Comparison of ENCODE assay signal across 14 cellular contexts in the genomic region with DNA sequence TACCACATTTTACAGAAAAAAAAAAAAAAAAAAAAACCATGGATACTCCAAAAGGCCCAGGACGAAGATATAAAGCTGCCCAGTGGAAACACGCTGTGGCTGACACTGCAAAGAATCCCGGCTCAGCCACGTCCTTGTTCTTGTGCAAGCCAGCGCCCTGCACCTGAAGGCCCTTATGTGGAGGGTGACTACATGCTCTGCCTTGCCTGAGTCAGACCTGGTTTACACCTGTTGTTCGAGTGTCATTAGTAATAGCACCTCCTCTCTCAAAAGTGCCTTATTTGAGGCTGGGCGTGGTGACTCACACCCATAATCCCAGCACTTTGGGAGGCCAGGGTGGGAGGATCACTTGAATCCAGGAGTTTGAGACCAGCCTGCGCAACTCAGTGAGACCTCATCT. TPM values are rescaled to one million over a fixed set of nuclear protein-coding genes. Genes with fewer than 3 reads are reported as not detected.
DNase-seq lines count a peak whose midpoint lies in the region; ATAC-seq, FAIRE-seq and TF ChIP-seq lines count a peak whose summit lies in the region.
"Had no signal": no experiment of that assay in that cellular context is flagged by ENCODE, and none has a peak within 500 bp of the region (broad histone marks: within the 10 kb centered on the region; RNA-seq: fewer than 3 reads in every experiment).

No MANE protein-coding gene starts in this region.

- H3K14ac ChIP-seq in neuronal stem cell (ENCODE audit: low read length): no peak overlapping the region

- H3K4me1 ChIP-seq in astrocyte (ENCODE audit: insufficient read depth, low read length) (peaks cover 22% of the 10 kb centered on the region), neuronal stem cell (ENCODE audit: control insufficient read depth in 2 of 2, insufficient read depth in 1 of 2, low read depth in 1 of 2, low read length in 2 of 2) (peaks cover 11 to 19% of the 10 kb centered on the region in 2 donors), heart right ventricle (peaks cover 0 to 76% (median 6%) of the 10 kb centered on the region in 9 donors)

- DNase-seq in T-helper 1 cell: no peak
- DNase-seq in HTR-8/SVneo (ENCODE audit: insufficient read length, low spot score): no peak
- no peak for DNase-seq in astrocyte (ENCODE audit: low read depth)
- DNase-seq in neuronal stem cell (ENCODE audit: low spot score): no peak
- DNase-seq in heart right ventricle: no peak
- no peak for DNase-seq in hepatic stellate cell (ENCODE audit: low spot score)
- DNase-seq: natural killer cell had no signal

- H3K9me3 ChIP-seq in astrocyte (ENCODE audit: insufficient read depth, low read depth, low read length): no peaks in the 10 kb centered on the region
- no peaks in the 10 kb centered on the region for H3K9me3 ChIP-seq in neuronal stem cell (replicated peaks in 1 of 2; ENCODE audit: control insufficient read depth in 2 of 2, insufficient read depth in 1 of 2, low read depth in 1 of 2, low read length in 2 of 2)
- no peaks in the 10 kb centered on the region for H3K9me3 ChIP-seq in heart right ventricle
- H3K9me3 ChIP-seq: tibial nerve had no signal

- H3K4me2 ChIP-seq in astrocyte (ENCODE audit: low read length): peak overlapping the region; percentile 58
- H3K4me2 ChIP-seq in neuronal stem cell (ENCODE audit: insufficient read depth, low read length, poor library complexity, severe bottlenecking): no peak overlapping the region

- H3K9ac ChIP-seq in astrocyte (ENCODE audit: low read length): no peak overlapping the region
- no peak overlapping the region for H3K9ac ChIP-seq in neuronal stem cell (ENCODE audit: low read depth, low read length, poor library complexity)

- H3K4me3 ChIP-seq in astrocyte (ENCODE audit: insufficient read depth, low read depth, low read length) (no peak overlapping the region), neuronal stem cell (ENCODE audit: low read length in 2 of 2) (no peak overlapping the region), heart right ventricle (peak overlapping the region in 1 of 10 donors; percentile 19)

- H3K4me3 Mint-ChIP-seq in T-helper 1 cell treated with Interleukin-12 subunit alpha and Interleukin-12 subunit beta and Interleukin-4 antibody, amounts not matched to agents 30 μg/mL and 1 μg/mL, for 36 hours: no peak overlapping the region
- no peak overlapping the region for H3K4me3 Mint-ChIP-seq in astrocyte (ENCODE audit: unreplicated experiment)

- H3K27me3 ChIP-seq in astrocyte (ENCODE audit: insufficient read depth, low read length): no peaks in the 10 kb centered on the region
- H3K27me3 ChIP-seq in neuronal stem cell (ENCODE audit: control insufficient read depth in 3 of 3, insufficient read depth in 3 of 3, low read depth in 1 of 3, low read length in 3 of 3): no peaks in the 10 kb centered on the region
- H3K27me3 ChIP-seq in heart right ventricle: no peaks in the 10 kb centered on the region
- H3K27me3 ChIP-seq: tibial nerve had no signal

- H3K27ac Mint-ChIP-seq in T-helper 1 cell treated with Interleukin-12 subunit alpha and Interleukin-12 subunit beta and Interleukin-4 antibody, amounts not matched to agents 30 μg/mL and 1 μg/mL, for 36 hours: peak overlapping the region; percentile 69
- peak overlapping the region; percentile 75 for H3K27ac Mint-ChIP-seq in astrocyte (ENCODE audit: unreplicated experiment)

- peaks cover 22% of the 10 kb centered on the region for H3K4me1 Mint-ChIP-seq in T-helper 1 cell treated with Interleukin-12 subunit alpha and Interleukin-12 subunit beta and Interleukin-4 antibody, amounts not matched to agents 30 μg/mL and 1 μg/mL, for 36 hours (ENCODE audit: low read depth)
- H3K4me1 Mint-ChIP-seq in astrocyte (ENCODE audit: low read depth, unreplicated experiment): peaks cover 38% of the 10 kb centered on the region

- H3K18ac ChIP-seq in neuronal stem cell (ENCODE audit: low read length): no peak overlapping the region

- peak overlapping the region; percentile 41 for H4K91ac ChIP-seq in neuronal stem cell (ENCODE audit: low read depth, low read length, poor library complexity)

- ATAC-seq in HG03045 (IDR thresholded peaks at IDR 0.05; ENCODE audit: unreplicated experiment): no peak
- ATAC-seq in heart right ventricle: no peak
- ATAC-seq: natural killer cell had no signal

- H2BK120ac ChIP-seq in neuronal stem cell (ENCODE audit: low read depth, low read length): no peak overlapping the region

- H4K20me1 ChIP-seq in astrocyte (ENCODE audit: insufficient read depth, low read length): no peaks in the 10 kb centered on the region

- H3K79me1 ChIP-seq in neuronal stem cell (ENCODE audit: low read depth, low read length): no peaks in the 10 kb centered on the region

- H3K9me3 Mint-ChIP-seq in T-helper 1 cell treated with Interleukin-12 subunit alpha and Interleukin-12 subunit beta and Interleukin-4 antibody, amounts not matched to agents 30 μg/mL and 1 μg/mL, for 36 hours: no peaks in the 10 kb centered on the region
- H3K9me3 Mint-ChIP-seq in astrocyte (ENCODE audit: unreplicated experiment): no peaks in the 10 kb centered on the region
- H3K9me3 Mint-ChIP-seq: natural killer cell had no signal

- H3K79me2 ChIP-seq in astrocyte (ENCODE audit: insufficient read depth, low read length): no peaks in the 10 kb centered on the region

- no peak overlapping the region for H3K23ac ChIP-seq in neuronal stem cell (ENCODE audit: low read depth, low read length, poor library complexity)

- H3K36me3 ChIP-seq in astrocyte (ENCODE audit: insufficient read depth, low read length) (no peaks in the 10 kb centered on the region), neuronal stem cell (replicated peaks in 1 of 2; ENCODE audit: control insufficient read depth in 2 of 2, insufficient read depth in 2 of 2, low read length in 2 of 2) (no peaks in the 10 kb centered on the region), heart right ventricle (no peaks in the 10 kb centered on the region)
- H3K36me3 ChIP-seq: tibial nerve had no signal

- H2BK12ac ChIP-seq in neuronal stem cell (ENCODE audit: low read length): no peak overlapping the region

- H2AK5ac ChIP-seq in neuronal stem cell (ENCODE audit: low read depth, low read length): no peak overlapping the region

- H3K27ac ChIP-seq in astrocyte (ENCODE audit: low read depth, low read length): no peak overlapping the region
- no peak overlapping the region for H3K27ac ChIP-seq in neuronal stem cell (replicated peaks; ENCODE audit: low read length)
- peak overlapping the region in 3 of 10 donors; percentile 5 to 88 (median 53) for H3K27ac ChIP-seq in heart right ventricle

- no peak overlapping the region for H2AFZ ChIP-seq in astrocyte (ENCODE audit: low read depth, low read length)
- H2AFZ ChIP-seq in neuronal stem cell (ENCODE audit: low read length): peak overlapping the region; percentile 90

- TF ChIP-seq CTCF in astrocyte (IDR thresholded peaks at IDR 0.05; ENCODE audit: insufficient read depth, low read depth, low read length): no peak
- no peak for TF ChIP-seq CTCF in heart right ventricle (IDR thresholded peaks at IDR 0.05)

- H2BK15ac ChIP-seq in neuronal stem cell (ENCODE audit: low read length): no peak overlapping the region

- H2BK5ac ChIP-seq in neuronal stem cell (ENCODE audit: low read length): no peak overlapping the region

- H4K8ac ChIP-seq in neuronal stem cell (ENCODE audit: low read depth, low read length): no peak overlapping the region

- no CpG with 5 or more reads among the region's 8 CpGs for WGBS in neuronal stem cell (ENCODE audit: extremely low coverage in 2 of 2, insufficient read length in 2 of 2, insufficient replicate concordance in 1 of 2), 2 donors
- WGBS in heart right ventricle, 2 donors: 97 to 99% methylated on average over 8 of the region's 8 CpGs

- H3K27me3 Mint-ChIP-seq in T-helper 1 cell treated with Interleukin-12 subunit alpha and Interleukin-12 subunit beta and Interleukin-4 antibody, amounts not matched to agents 30 μg/mL and 1 μg/mL, for 36 hours (ENCODE audit: low read depth): no peaks in the 10 kb centered on the region
- H3K27me3 Mint-ChIP-seq in astrocyte (ENCODE audit: low read depth, unreplicated experiment): no peaks in the 10 kb centered on the region

- no peak overlapping the region for H3K4ac ChIP-seq in neuronal stem cell (ENCODE audit: low read length)

- FAIRE-seq in HTR-8/SVneo (lab: Jason Lieb, UNC): peak; percentile 54
- FAIRE-seq in astrocyte (lab: Jason Lieb, UNC): no peak
- FAIRE-seq: colon, GM18507, islet of Langerhans, TTC549 had no signal

- H3K36me3 Mint-ChIP-seq in T-helper 1 cell treated with Interleukin-12 subunit alpha and Interleukin-12 subunit beta and Interleukin-4 antibody, amounts not matched to agents 30 μg/mL and 1 μg/mL, for 36 hours (ENCODE audit: low read depth): no peaks in the 10 kb centered on the region
- no peaks in the 10 kb centered on the region for H3K36me3 Mint-ChIP-seq in astrocyte (ENCODE audit: low read depth, unreplicated experiment)
- H3K36me3 Mint-ChIP-seq: natural killer cell had no signal

- intact Hi-C loops in heart right ventricle (cut with DNase I): loop anchor here in 3 of 10 donors (5.0 to 10.0 kb wide), 4 partner anchors 55 to 537 kb away; partner anchors contain the start of genes SMIM15 (in 1 of the 3) and ZSWIM6 (in 1 of the 3)

RNA-seq across cellular contexts. Expression of gene ZSWIM6, which starts 54.3 kb away (rescaled TPM):
- total RNA-seq in astrocyte (33.8 and 40.1 TPM in 2 replicates), heart right ventricle (10 to 100 TPM in 1 of 10 donors, 1 to 10 TPM in 9; 5.9 to 10.3 (median 7.2) TPM)
- polyA plus RNA-seq in neuronal stem cell (2013, experiment 1 of 2): 24.2 TPM
- polyA plus RNA-seq in neuronal stem cell (2013, experiment 2 of 2): 25.4 TPM
- 1 to 10 TPM; 2.1 to 4.6 TPM for polyA plus RNA-seq in heart right ventricle
